In genomic region chr1:222631611-222632208, GRCh38 we compare ENCODE assay signal across 19 cellular contexts.
"Had no signal": no experiment of that assay in that cellular context is flagged by ENCODE, and none has a peak within 500 bp of the region (broad histone marks: within the 10 kb centered on the region; RNA-seq: fewer than 3 reads in every experiment).

No MANE protein-coding gene starts in this region.

- H3K9me3 ChIP-seq: adrenal gland, lower lobe of right lung, stomach had no signal

- H3K4me3 Mint-ChIP-seq: activated naive CD4-positive, alpha-beta T cell treated with anti-CD3 and anti-CD28 coated beads, Interleukin-2, amount 10 ng/mL, durations not matched to agents 7 days and 5 days; endodermal cell; mesothelial cell of epicardium; type B pancreatic cell; WTC11 had no signal

- H3K4me1 ChIP-seq: adrenal gland, lower lobe of right lung had no signal

- H3K4me1 Mint-ChIP-seq: endodermal cell, mesothelial cell of epicardium, WTC11 had no signal

- ATAC-seq: lower lobe of right lung, WTC11 had no signal

- H3K27ac ChIP-seq: adrenal gland, epithelial cell of prostate, lower lobe of right lung, stomach had no signal

- DNase-seq: activated CD4-positive, alpha-beta T cell treated with anti-CD3 and anti-CD28 coated beads for 4 hours; activated CD8-positive, alpha-beta memory T cell treated with anti-CD3 and anti-CD28 coated beads for 24 hours; activated CD8-positive, alpha-beta memory T cell treated with anti-CD3 and anti-CD28 coated beads, Interleukin-2, amount 50 U/mL, for 48 hours; activated effector memory CD4-positive, alpha-beta T cell treated with Interleukin-2 at 50 U/mL for 16 hours; activated naive CD4-positive, alpha-beta T cell treated with anti-CD3 and anti-CD28 coated beads, Interleukin-2, amount 10 ng/mL, durations not matched to agents 7 days and 5 days; activated T-cell treated with anti-CD3 and anti-CD28 coated beads, Interleukin-2, amount 50 U/mL, for 48 hours; adrenal gland; endodermal cell; foreskin melanocyte; glutamatergic neuron; hippocampal formation; lower lobe of right lung; stomach; T-helper 2 cell had no signal

- H3K27ac Mint-ChIP-seq: activated naive CD4-positive, alpha-beta T cell treated with anti-CD3 and anti-CD28 coated beads, Interleukin-2, amount 10 ng/mL, durations not matched to agents 7 days and 5 days; endodermal cell; mesothelial cell of epicardium; progenitor cell of endocrine pancreas; type B pancreatic cell; WTC11 had no signal

- H3K27me3 ChIP-seq: adrenal gland, stomach had no signal

- H3K9me3 Mint-ChIP-seq: activated naive CD4-positive, alpha-beta T cell treated with anti-CD3 and anti-CD28 coated beads, Interleukin-2, amount 10 ng/mL, durations not matched to agents 7 days and 5 days; endodermal cell; mesothelial cell of epicardium; type B pancreatic cell; WTC11 had no signal

- H3K4me3 ChIP-seq: adrenal gland, lower lobe of right lung, stomach had no signal

- H3K27me3 Mint-ChIP-seq: activated naive CD4-positive, alpha-beta T cell treated with anti-CD3 and anti-CD28 coated beads, Interleukin-2, amount 10 ng/mL, durations not matched to agents 7 days and 5 days; progenitor cell of endocrine pancreas; type B pancreatic cell had no signal
